ENCODE assay signal across 8 cellular contexts in genomic region chr6:34887753-34888440, GRCh38. TPM values are rescaled to one million over a fixed set of nuclear protein-coding genes. Genes with fewer than 3 reads are reported as not detected.
DNase-seq lines count a peak whose midpoint lies in the region; ATAC-seq and TF ChIP-seq lines count a peak whose summit lies in the region.

Gene TAF11, minus strand, starts transcription at chr6:34888042. Its CDS starts 85 bp downstream, at chr6:34887957.

- H3K27ac Mint-ChIP-seq in H9 (peak within 1 kb of the TSS; percentile 97 to 99 (median 99)), natural killer cell (peak within 1 kb of the TSS; percentile 100)

- H3K4me3 Mint-ChIP-seq in H9 (peak within 1 kb of the TSS; percentile 99 to 100), natural killer cell (peak within 1 kb of the TSS; percentile 100)

- H3K79me2 ChIP-seq in H9 (ENCODE audit: insufficient read depth, low read length) (peaks cover 12% of the 10 kb centered on the region), MM.1S (ENCODE audit: low read length) (peaks cover 63% of the 10 kb centered on the region)

- TF ChIP-seq CTCF in H9 (conservative IDR thresholded peaks at IDR 0.05) (no peak), MM.1S (IDR thresholded peaks at IDR 0.05; ENCODE audit: low read length) (no peak), natural killer cell (IDR thresholded peaks at IDR 0.05) (no peak)

- H3K4me2 ChIP-seq in H9 (ENCODE audit: insufficient read depth, insufficient read length, low read length) (peak within 1 kb of the TSS; percentile 93), MM.1S (ENCODE audit: low read depth, low read length) (peak within 1 kb of the TSS; percentile 90)

- peak within 1 kb of the TSS; percentile 96 for H3K4me3 ChIP-seq in MM.1S (ENCODE audit: low read length)

- H3K9me3 Mint-ChIP-seq in H9 (peaks cover 0 to 4% of the 10 kb centered on the region in 2 experiments; a peak in 1 of 5 replicates), natural killer cell (peaks cover 0 to 3% of the 10 kb centered on the region in 2 donors)

- H3K9me3 ChIP-seq in H9 (ENCODE audit: control insufficient read depth, low read depth, low read length), result no peaks in the 10 kb centered on the region
- H3K9me3 ChIP-seq in MM.1S (replicated peaks; ENCODE audit: insufficient read depth, low read length), result no peaks in the 10 kb centered on the region

- H3K23me2 ChIP-seq in H9 (ENCODE audit: insufficient read length, low read depth, low read length, poor library complexity, severe bottlenecking), result peaks cover 13% of the 10 kb centered on the region

- H3K4me1 Mint-ChIP-seq in H9 (peaks cover 18 to 19% of the 10 kb centered on the region in 2 experiments), natural killer cell (peaks cover 50 to 67% of the 10 kb centered on the region in 2 donors)

- peaks cover 3% of the 10 kb centered on the region for H3K79me1 ChIP-seq in H9 (ENCODE audit: insufficient read depth, low read depth, low read length, poor library complexity, severe bottlenecking)

- H3F3A ChIP-seq in MM.1S (ENCODE audit: insufficient read depth, low read length), result peaks cover 8% of the 10 kb centered on the region

- no peaks in the 10 kb centered on the region for H3K9me2 ChIP-seq in MM.1S (replicated peaks; ENCODE audit: insufficient read depth, low read length)

- H4K91ac ChIP-seq in H9 (ENCODE audit: insufficient read length, low read depth, low read length), result no peak within 1 kb of the TSS

- H3K27me3 Mint-ChIP-seq in H9 (ENCODE audit: low read depth) (no peaks in the 10 kb centered on the region), natural killer cell (ENCODE audit: low read depth in 2 of 2) (no peaks in the 10 kb centered on the region)

- no peak within 1 kb of the TSS for H2BK12ac ChIP-seq in H9 (ENCODE audit: insufficient read length, low read depth, low read length)

- no peaks in the 10 kb centered on the region for H4K20me1 ChIP-seq in H9 (ENCODE audit: control insufficient read depth, insufficient read depth, insufficient read length)
- H4K20me1 ChIP-seq in MM.1S (ENCODE audit: insufficient read depth, low read length), result no peaks in the 10 kb centered on the region

- no peak within 1 kb of the TSS for H3T11ph ChIP-seq in H9 (ENCODE audit: low read length)

- no peak within 1 kb of the TSS for H4K5ac ChIP-seq in H9 (ENCODE audit: insufficient read length, low read depth, low read length)

- H3K56ac ChIP-seq in H9 (ENCODE audit: insufficient read length, low read depth, low read length), result no peak within 1 kb of the TSS

- peak; percentile 76 to 88 (median 77) for ATAC-seq in natural killer cell

- no peak within 1 kb of the TSS for H2AK5ac ChIP-seq in H9 (ENCODE audit: insufficient read length, low read length)

- peak within 1 kb of the TSS; percentile 11 for H2BK5ac ChIP-seq in H9 (ENCODE audit: insufficient read length, low read length)

- H4K8ac ChIP-seq in H9 (replicated peaks; ENCODE audit: insufficient read length, low read depth, low read length), result no peak within 1 kb of the TSS

- H3K23ac ChIP-seq in H9 (ENCODE audit: insufficient read length, low read depth, low read length), result no peak within 1 kb of the TSS

- no peak within 1 kb of the TSS for H2BK15ac ChIP-seq in H9 (ENCODE audit: low read depth, low read length)

- H3K27me3 ChIP-seq in H9 (ENCODE audit: insufficient read depth, low read length), result no peaks in the 10 kb centered on the region
- no peaks in the 10 kb centered on the region for H3K27me3 ChIP-seq in MM.1S (replicated peaks; ENCODE audit: insufficient read depth, low read length)

- H2AFZ ChIP-seq in H9 (ENCODE audit: low read length), result no peak within 1 kb of the TSS
- peak within 1 kb of the TSS; percentile 94 for H2AFZ ChIP-seq in MM.1S (ENCODE audit: low read length)

- H3K36me3 Mint-ChIP-seq in H9 (ENCODE audit: insufficient read depth in 1 of 3, low read depth in 3 of 3) (peaks cover 12 to 29% (median 21%) of the 10 kb centered on the region in 3 experiments), natural killer cell (no peaks in the 10 kb centered on the region)

- DNase-seq in EH (ENCODE audit: low read depth), result peak; percentile 95
- peak; percentile 95 for DNase-seq in H9
- DNase-seq in MM.1S, result peak; percentile 91
- peak; percentile 83 for DNase-seq in SHP77 treated with DMSO at 0.1 percent for 48 hours (lab: John Stamatoyannopoulos, UW)
- peak; percentile 80 for DNase-seq in activated effector memory CD4-positive, alpha-beta T cell treated with Interleukin-2 at 50 U/mL for 16 hours
- DNase-seq in fibroblast of peridontal ligament (ENCODE audit: extremely low read depth), result peak; percentile 94
- peak; percentile 89 for DNase-seq in natural killer cell
- peak; percentile 78 to 90 (median 84) for DNase-seq in stimulated activated naive CD4-positive, alpha-beta T cell (lab: John Stamatoyannopoulos, UW)

- no peaks in the 10 kb centered on the region for H3K36me3 ChIP-seq in MM.1S (replicated peaks; ENCODE audit: insufficient read depth, low read length)

- H3K18ac ChIP-seq in H9 (ENCODE audit: insufficient read length, low read depth, low read length), result peak within 1 kb of the TSS; percentile 69

- H3K4me1 ChIP-seq in H9 (ENCODE audit: insufficient read depth, low read length), result no peaks in the 10 kb centered on the region
- H3K4me1 ChIP-seq in MM.1S (ENCODE audit: low read length), result no peaks in the 10 kb centered on the region

- H3K27ac ChIP-seq in H9 (ENCODE audit: insufficient read length, low read depth, low read length), result peak within 1 kb of the TSS; percentile 88
- peak within 1 kb of the TSS; percentile 75 for H3K27ac ChIP-seq in MM.1S (ENCODE audit: low read length)

- H3K14ac ChIP-seq in H9 (ENCODE audit: insufficient read depth, low read length), result peak within 1 kb of the TSS; percentile 27; the same call in 1 of the 2 replicates

- H3K9ac ChIP-seq in H9 (ENCODE audit: extremely low read depth, insufficient read length, low read length), result peak within 1 kb of the TSS; percentile 88
- H3K9ac ChIP-seq in MM.1S (ENCODE audit: low read length), result peak within 1 kb of the TSS; percentile 90

- no peak within 1 kb of the TSS for H3K4ac ChIP-seq in H9 (ENCODE audit: low read depth, low read length)

- intact Hi-C loops in natural killer cell (cut with micrococcal nuclease), result loop anchor here (1.0 to 2.0 kb wide), 2 partner anchors 131 to 191 kb away; partner anchors contain the start of genes ILRUN and SNRPC

- no CpG with 5 or more reads among the region's 40 CpGs for WGBS in H9 (ENCODE audit: extremely low coverage, insufficient read length, low lambda C conversion rate)

- H2BK120ac ChIP-seq in H9 (ENCODE audit: low read depth, low read length, poor library complexity, severe bottlenecking), result peak within 1 kb of the TSS; percentile 27

- H2BK20ac ChIP-seq in H9 (ENCODE audit: low read depth, low read length, poor library complexity, severe bottlenecking), result no peak within 1 kb of the TSS

RNA-seq across cellular contexts. Expression of gene TAF11, which starts in this region (rescaled TPM):
- total RNA-seq in H9 (2021) (49.4 and 49.9 TPM in 2 replicates), natural killer cell (10 to 100 TPM; 34.4 to 41.3 (median 36.2) TPM)

Comparison
In these comparisons a context has a peak if more than half of its experiments do, and no peak if none do; other contexts are left out.
1. Peak in every context shown above with its lines: DNase-seq, ATAC-seq, H3K4me3 ChIP-seq and H3K27ac ChIP-seq.